ENCODE assay signal across 35 cellular contexts in the genomic region with DNA sequence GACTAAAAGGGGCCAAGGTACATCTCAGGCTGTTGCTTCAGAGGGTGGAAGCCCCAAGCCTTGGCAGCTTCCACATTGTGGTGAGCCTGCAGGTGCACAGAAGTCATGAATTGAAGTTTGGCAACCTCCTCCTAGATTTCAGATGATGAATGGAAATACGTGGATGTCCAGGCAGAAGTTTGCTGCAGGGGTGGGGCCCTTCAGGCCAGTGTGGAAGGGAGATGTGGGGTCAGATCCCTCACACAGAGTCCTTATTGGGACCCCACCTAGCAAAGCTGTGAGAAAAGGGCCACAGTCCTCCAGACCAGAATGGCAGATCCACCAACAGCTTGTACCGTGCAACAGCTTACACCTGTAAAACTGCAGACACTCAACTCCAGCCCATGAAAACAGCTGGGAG.
"Had no signal": no experiment of that assay in that cellular context is flagged by ENCODE, and none has a peak within 500 bp of the region (broad histone marks: within the 10 kb centered on the region; RNA-seq: fewer than 3 reads in every experiment).

No MANE protein-coding gene starts in this region.

- H3K27me3 ChIP-seq: MG63 had no signal

- H3K4me3 ChIP-seq: MG63 had no signal

- H3K36me3 ChIP-seq: MG63 had no signal

- DNase-seq: Kasumi-1, MG63, MM.1S, MV-4-11, NCI-H1048, NCI-H1092, NCI-H1092 treated with DMSO at 0.1 percent for 48 hours, NCI-H1105, NCI-H1105 treated with DMSO at 0.1 percent for 48 hours, NCI-H1417, NCI-H1417 treated with DMSO at 0.1 percent for 48 hours, NCI-H1436, NCI-H1436 treated with DMSO at 0.1 percent for 48 hours, NCI-H146, NCI-H1694, NCI-H1694 treated with DMSO at 0.1 percent for 48 hours, NCI-H187, NCI-H187 treated with DMSO at 0.1 percent for 48 hours, NCI-H1930, NCI-H2029, NCI-H2029 treated with DMSO at 0.1 percent for 48 hours, NCI-H2081, NCI-H2081 treated with DMSO at 0.1 percent for 48 hours, NCI-H2107, NCI-H2171, NCI-H2171 treated with DMSO at 0.1 percent for 48 hours, NCI-H2227 treated with DMSO at 0.1 percent for 48 hours, NCI-H226, NCI-H345, NCI-H446, NCI-H446 treated with DMSO at 0.1 percent for 48 hours, NCI-H510A, NCI-H510A treated with DMSO at 0.1 percent for 48 hours, NCI-H524, NCI-H524 treated with DMSO at 0.1 percent for 48 hours had no signal
